ENCODE assay signal across 8 cellular contexts in the genomic region with DNA sequence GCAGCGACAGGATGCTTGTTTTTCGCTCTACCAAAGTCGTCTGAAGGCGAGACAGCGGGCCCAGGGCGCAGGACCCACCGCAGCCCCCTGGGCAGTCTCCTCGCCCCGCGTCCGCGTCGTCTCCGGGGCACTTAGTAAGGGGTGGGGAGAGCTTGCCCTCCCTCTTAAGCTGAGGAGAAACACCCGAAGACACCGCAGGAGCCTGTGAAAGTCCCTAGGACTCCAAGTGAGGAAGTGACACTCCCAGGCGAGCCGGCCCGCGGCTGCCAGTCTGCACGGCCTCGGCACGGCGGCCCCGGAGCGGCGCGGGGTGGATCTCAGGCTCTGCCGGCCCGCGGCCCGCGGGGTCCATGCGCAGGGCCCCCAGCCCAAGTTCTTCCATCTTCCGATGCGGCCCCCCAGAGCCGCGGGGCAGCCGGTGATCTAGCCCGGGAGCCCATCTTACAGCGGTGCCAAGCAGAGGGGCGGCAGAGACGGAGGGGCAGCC. TPM values are rescaled to one million over a fixed set of nuclear protein-coding genes. Genes with fewer than 3 reads are reported as not detected.
A peak's percentile ranks its signal among the peaks of the same experiment; 100 is the strongest.
DNase-seq lines count a peak whose midpoint lies in the region; ATAC-seq and TF ChIP-seq lines count a peak whose summit lies in the region.

No MANE protein-coding gene starts in this region.

- H3K4me1 ChIP-seq in DND-41 (ENCODE audit: insufficient read depth, low read length) (peaks cover 31% of the 10 kb centered on the region), HUES64 (ENCODE audit: insufficient read depth, low read length) (peaks cover 16% of the 10 kb centered on the region), colonic mucosa (no peaks in the 10 kb centered on the region), mesenchymal stem cell (ENCODE audit: control insufficient read depth, insufficient read depth, low read depth, low read length) (peaks cover 12% of the 10 kb centered on the region)

- H3K9ac ChIP-seq in DND-41 (ENCODE audit: low read depth, low read length) (peak overlapping the region; percentile 49), HUES64 (ENCODE audit: low read depth, low read length) (peak overlapping the region; percentile 43), colonic mucosa (ENCODE audit: low read depth in 2 of 2, low read length in 2 of 2) (peak overlapping the region; percentile 74 to 92), mesenchymal stem cell (ENCODE audit: low read length) (peak overlapping the region; percentile 88)

- TF ChIP-seq CTCF in DND-41 (IDR thresholded peaks at IDR 0.05; ENCODE audit: borderline replicate concordance, extremely low read depth, low read length, poor library complexity, severe bottlenecking) (no peak), colonic mucosa (IDR thresholded peaks at IDR 0.05) (no peak)

- H2AK5ac ChIP-seq in mesenchymal stem cell (ENCODE audit: low read length, severe bottlenecking), result peak overlapping the region; percentile 52

- DNase-seq in DND-41 (peak; percentile 45), colonic mucosa (peak; percentile 64), mesenchymal stem cell (peak; percentile 72), NCI-H1436 treated with DMSO at 0.1 percent for 48 hours (lab: John Stamatoyannopoulos, UW) (no peak)
- peak in 3 of 4 experiments; percentile 20 to 35 (median 25) for DNase-seq in activated CD4-positive, CD25-positive, alpha-beta regulatory T cell (lab: John Stamatoyannopoulos, UW)
- peak; percentile 32 to 35 for DNase-seq in stimulated activated CD8-positive, alpha-beta memory T cell treated with anti-CD3 and anti-CD28 coated beads, Interleukin-4, amount 100 ng/mL, for 1 hour (ENCODE audit: low read depth in 2 of 2, low spot score in 1 of 2)

- H3K18ac ChIP-seq in mesenchymal stem cell (ENCODE audit: low read depth in 1 of 2, low read length in 2 of 2), result peak overlapping the region; percentile 97 to 99

- H2BK12ac ChIP-seq in mesenchymal stem cell (ENCODE audit: low read length in 2 of 2), result peak overlapping the region; percentile 86 to 93

- H3K4me3 ChIP-seq in DND-41 (ENCODE audit: low read depth in 1 of 2, low read length in 2 of 2), result peak overlapping the region; percentile 32 to 70; a peak in 3 of 4 replicates
- H3K4me3 ChIP-seq in HUES64 (ENCODE audit: low read length), result peak overlapping the region; percentile 71
- H3K4me3 ChIP-seq in colonic mucosa, result peak overlapping the region; percentile 68
- H3K4me3 ChIP-seq in mesenchymal stem cell (ENCODE audit: insufficient read depth in 1 of 2, low read depth in 1 of 2, low read length in 2 of 2), result peak overlapping the region; percentile 80 to 93

- H3K4me2 ChIP-seq in DND-41 (ENCODE audit: insufficient read depth, low read length), result peak overlapping the region; percentile 98
- peak overlapping the region; percentile 96 for H3K4me2 ChIP-seq in mesenchymal stem cell (ENCODE audit: low read length, poor library complexity, severe bottlenecking)

- H3K9me3 ChIP-seq in DND-41 (ENCODE audit: insufficient read depth, low read length, severe bottlenecking), result no peaks in the 10 kb centered on the region
- H3K9me3 ChIP-seq in HUES64 (ENCODE audit: insufficient read depth, low read depth, low read length), result no peaks in the 10 kb centered on the region
- H3K9me3 ChIP-seq in colonic mucosa, result no peaks in the 10 kb centered on the region
- H3K9me3 ChIP-seq in mesenchymal stem cell (ENCODE audit: control insufficient read depth, low read length), result no peaks in the 10 kb centered on the region

- peak overlapping the region; percentile 72 for H2AFZ ChIP-seq in DND-41 (ENCODE audit: low read depth, low read length)
- H2AFZ ChIP-seq in mesenchymal stem cell (ENCODE audit: low read depth, low read length), result peak overlapping the region; percentile 60

- peak overlapping the region; percentile 89 to 96 for H3K4ac ChIP-seq in mesenchymal stem cell (ENCODE audit: low read depth in 1 of 2, low read length in 2 of 2)

- H3K27me3 ChIP-seq in DND-41 (ENCODE audit: insufficient read depth, low read length, poor library complexity) (peaks cover 48% of the 10 kb centered on the region), HUES64 (ENCODE audit: insufficient read depth, low read length) (peaks cover 62% of the 10 kb centered on the region), colonic mucosa (no peaks in the 10 kb centered on the region), mesenchymal stem cell (ENCODE audit: control insufficient read depth in 1 of 2, insufficient read depth in 1 of 2, low read length in 2 of 2) (no peaks in the 10 kb centered on the region)

- no peaks in the 10 kb centered on the region for H3K79me2 ChIP-seq in DND-41 (ENCODE audit: insufficient read depth, low read length)

- peak overlapping the region; percentile 93 for H4K91ac ChIP-seq in mesenchymal stem cell (ENCODE audit: low read length)

- H4K20me1 ChIP-seq in DND-41 (ENCODE audit: insufficient read depth, low read length), result peaks cover 5% of the 10 kb centered on the region; the same call in 1 of the 2 replicates

- H3K36me3 ChIP-seq in DND-41 (ENCODE audit: insufficient read depth, low read length) (no peaks in the 10 kb centered on the region), HUES64 (ENCODE audit: insufficient read depth, low read length) (no peaks in the 10 kb centered on the region), colonic mucosa (no peaks in the 10 kb centered on the region), mesenchymal stem cell (ENCODE audit: control insufficient read depth in 1 of 2, insufficient read depth in 2 of 2, low read depth in 1 of 2, low read length in 2 of 2) (peaks cover 0 to 7% of the 10 kb centered on the region in 2 experiments)

- H3K79me1 ChIP-seq in mesenchymal stem cell (replicated peaks; ENCODE audit: low read length, poor library complexity, severe bottlenecking), result peaks cover 13% of the 10 kb centered on the region

- H2BK120ac ChIP-seq in mesenchymal stem cell (ENCODE audit: low read depth, low read length), result peak overlapping the region; percentile 97

- peak overlapping the region; percentile 87 for H2BK15ac ChIP-seq in mesenchymal stem cell (ENCODE audit: low read depth, poor library complexity, severe bottlenecking)

- intact Hi-C loops in colonic mucosa (cut with DNase I), result no loop called here

- H4K8ac ChIP-seq in mesenchymal stem cell (ENCODE audit: low read length), result peak overlapping the region; percentile 98

- ATAC-seq in DND-41 (ENCODE audit: insufficient read depth, low read depth) (peak; percentile 57), GM21447 (IDR thresholded peaks at IDR 0.05; ENCODE audit: unreplicated experiment) (peak; percentile 52)

- peak overlapping the region; percentile 99 for H2BK5ac ChIP-seq in mesenchymal stem cell (ENCODE audit: low read depth, low read length, poor library complexity, severe bottlenecking)

- under 1% methylated on average over 43 of the region's 43 CpGs for WGBS in HUES64
- under 1% methylated on average over 43 of the region's 43 CpGs for WGBS in mesenchymal stem cell

- H3K14ac ChIP-seq in mesenchymal stem cell (ENCODE audit: low read length in 2 of 2), result peak overlapping the region in 1 of 2 experiments; percentile 94

- peak overlapping the region in 1 of 2 experiments; percentile 90 for H3K23ac ChIP-seq in mesenchymal stem cell (ENCODE audit: low read length in 2 of 2)

- H3K27ac ChIP-seq in DND-41 (ENCODE audit: low read length) (no peak overlapping the region), HUES64 (ENCODE audit: low read depth, low read length) (no peak overlapping the region), colonic mucosa (peak overlapping the region; percentile 89), mesenchymal stem cell (ENCODE audit: low read length, poor library complexity, severe bottlenecking) (peak overlapping the region; percentile 95)

RNA-seq across cellular contexts. Expression of a gene that starts 0.3 kb away (rescaled TPM):
- polyA plus RNA-seq in HUES64 (2013, experiment 1 of 2), result 1.8 TPM
- 1.9 TPM for polyA plus RNA-seq in HUES64 (2013, experiment 2 of 2)
- 1 to 10 TPM; 6.5 to 8.9 TPM for total RNA-seq in colonic mucosa
- polyA plus RNA-seq in mesenchymal stem cell (2013, experiment 1 of 2), result 6.4 TPM
- polyA plus RNA-seq in mesenchymal stem cell (2013, experiment 2 of 2), result 6.3 TPM

RNA-seq across cellular contexts. Expression of a gene that starts 53.8 kb away (rescaled TPM):
- polyA plus RNA-seq in HUES64 (2013, experiment 1 of 2), result 21.8 TPM
- 24.7 TPM for polyA plus RNA-seq in HUES64 (2013, experiment 2 of 2)
- 10 to 100 TPM; 43.1 to 54.5 TPM for total RNA-seq in colonic mucosa
- 27.2 TPM for polyA plus RNA-seq in mesenchymal stem cell (2013, experiment 1 of 2)
- polyA plus RNA-seq in mesenchymal stem cell (2013, experiment 2 of 2), result 27.4 TPM

Comparison
In these comparisons a context has a peak if more than half of its experiments do, and no peak if none do; other contexts are left out.
1. H3K27ac ChIP-seq: peak in colonic mucosa (single experiment) and mesenchymal stem cell (single experiment); none in DND-41 (single experiment) and HUES64 (single experiment).
2. Peak in every context shown above with its lines, with median percentiles within 50 percentile points of each other: H3K4me3 ChIP-seq and H3K9ac ChIP-seq.